In the genomic region with DNA sequence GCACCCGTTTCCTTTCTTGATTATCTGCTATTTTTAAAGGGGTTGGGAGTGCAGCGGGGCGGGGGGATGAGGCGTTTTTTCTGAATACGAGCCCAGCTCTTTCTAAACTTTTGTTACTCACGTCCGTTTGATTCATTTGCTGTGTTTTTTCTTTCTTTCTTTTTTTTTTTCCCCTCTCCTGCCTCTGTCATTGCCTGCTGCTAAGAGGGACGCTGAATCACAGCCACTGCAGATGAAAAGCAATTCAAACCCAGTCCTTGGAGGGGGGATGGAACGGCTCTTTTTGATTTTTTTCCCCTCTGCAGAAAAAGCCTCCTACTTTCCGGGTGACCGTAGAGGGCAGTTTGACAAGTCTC, we compare ENCODE assay signal across 1 cellular context.
TF ChIP-seq lines count a peak whose summit lies in the region.

No MANE protein-coding gene starts in this region.

TF ChIP-seq in GM12878, 131 proteins besides CTCF, POLR2A, EP300 and RAD21 (continued from another document):
- TF ChIP-seq, protein P1, sequence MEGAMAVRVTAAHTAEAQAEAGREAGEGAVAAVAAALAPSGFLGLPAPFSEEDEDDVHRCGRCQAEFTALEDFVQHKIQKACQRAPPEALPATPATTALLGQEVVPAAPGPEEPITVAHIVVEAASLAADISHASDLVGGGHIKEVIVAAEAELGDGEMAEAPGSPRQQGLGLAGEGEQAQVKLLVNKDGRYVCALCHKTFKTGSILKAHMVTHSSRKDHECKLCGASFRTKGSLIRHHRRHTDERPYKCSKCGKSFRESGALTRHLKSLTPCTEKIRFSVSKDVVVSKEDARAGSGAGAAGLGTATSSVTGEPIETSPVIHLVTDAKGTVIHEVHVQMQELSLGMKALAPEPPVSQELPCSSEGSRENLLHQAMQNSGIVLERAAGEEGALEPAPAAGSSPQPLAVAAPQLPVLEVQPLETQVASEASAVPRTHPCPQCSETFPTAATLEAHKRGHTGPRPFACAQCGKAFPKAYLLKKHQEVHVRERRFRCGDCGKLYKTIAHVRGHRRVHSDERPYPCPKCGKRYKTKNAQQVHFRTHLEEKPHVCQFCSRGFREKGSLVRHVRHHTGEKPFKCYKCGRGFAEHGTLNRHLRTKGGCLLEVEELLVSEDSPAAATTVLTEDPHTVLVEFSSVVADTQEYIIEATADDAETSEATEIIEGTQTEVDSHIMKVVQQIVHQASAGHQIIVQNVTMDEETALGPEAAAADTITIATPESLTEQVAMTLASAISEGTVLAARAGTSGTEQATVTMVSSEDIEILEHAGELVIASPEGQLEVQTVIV (IDR thresholded peaks at IDR 0.05; ENCODE audit: borderline replicate concordance, partially characterized antibody), result no peak
- TF ChIP-seq JUND (IDR thresholded peaks at IDR 0.05; ENCODE audit: low read depth, low read length) (no peak), SREBF2 (IDR thresholded peaks at IDR 0.05; ENCODE audit: low read length) (no peak)
- TF ChIP-seq, protein P2, sequence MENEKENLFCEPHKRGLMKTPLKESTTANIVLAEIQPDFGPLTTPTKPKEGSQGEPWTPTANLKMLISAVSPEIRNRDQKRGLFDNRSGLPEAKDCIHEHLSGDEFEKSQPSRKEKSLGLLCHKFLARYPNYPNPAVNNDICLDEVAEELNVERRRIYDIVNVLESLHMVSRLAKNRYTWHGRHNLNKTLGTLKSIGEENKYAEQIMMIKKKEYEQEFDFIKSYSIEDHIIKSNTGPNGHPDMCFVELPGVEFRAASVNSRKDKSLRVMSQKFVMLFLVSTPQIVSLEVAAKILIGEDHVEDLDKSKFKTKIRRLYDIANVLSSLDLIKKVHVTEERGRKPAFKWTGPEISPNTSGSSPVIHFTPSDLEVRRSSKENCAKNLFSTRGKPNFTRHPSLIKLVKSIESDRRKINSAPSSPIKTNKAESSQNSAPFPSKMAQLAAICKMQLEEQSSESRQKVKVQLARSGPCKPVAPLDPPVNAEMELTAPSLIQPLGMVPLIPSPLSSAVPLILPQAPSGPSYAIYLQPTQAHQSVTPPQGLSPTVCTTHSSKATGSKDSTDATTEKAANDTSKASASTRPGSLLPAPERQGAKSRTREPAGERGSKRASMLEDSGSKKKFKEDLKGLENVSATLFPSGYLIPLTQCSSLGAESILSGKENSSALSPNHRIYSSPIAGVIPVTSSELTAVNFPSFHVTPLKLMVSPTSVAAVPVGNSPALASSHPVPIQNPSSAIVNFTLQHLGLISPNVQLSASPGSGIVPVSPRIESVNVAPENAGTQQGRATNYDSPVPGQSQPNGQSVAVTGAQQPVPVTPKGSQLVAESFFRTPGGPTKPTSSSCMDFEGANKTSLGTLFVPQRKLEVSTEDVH (IDR thresholded peaks at IDR 0.05; ENCODE audit: low read depth, partially characterized antibody), result no peak
- TF ChIP-seq, protein P3, sequence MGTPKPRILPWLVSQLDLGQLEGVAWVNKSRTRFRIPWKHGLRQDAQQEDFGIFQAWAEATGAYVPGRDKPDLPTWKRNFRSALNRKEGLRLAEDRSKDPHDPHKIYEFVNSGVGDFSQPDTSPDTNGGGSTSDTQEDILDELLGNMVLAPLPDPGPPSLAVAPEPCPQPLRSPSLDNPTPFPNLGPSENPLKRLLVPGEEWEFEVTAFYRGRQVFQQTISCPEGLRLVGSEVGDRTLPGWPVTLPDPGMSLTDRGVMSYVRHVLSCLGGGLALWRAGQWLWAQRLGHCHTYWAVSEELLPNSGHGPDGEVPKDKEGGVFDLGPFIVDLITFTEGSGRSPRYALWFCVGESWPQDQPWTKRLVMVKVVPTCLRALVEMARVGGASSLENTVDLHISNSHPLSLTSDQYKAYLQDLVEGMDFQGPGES (IDR thresholded peaks at IDR 0.05), result no peak
- TF ChIP-seq, protein P4, sequence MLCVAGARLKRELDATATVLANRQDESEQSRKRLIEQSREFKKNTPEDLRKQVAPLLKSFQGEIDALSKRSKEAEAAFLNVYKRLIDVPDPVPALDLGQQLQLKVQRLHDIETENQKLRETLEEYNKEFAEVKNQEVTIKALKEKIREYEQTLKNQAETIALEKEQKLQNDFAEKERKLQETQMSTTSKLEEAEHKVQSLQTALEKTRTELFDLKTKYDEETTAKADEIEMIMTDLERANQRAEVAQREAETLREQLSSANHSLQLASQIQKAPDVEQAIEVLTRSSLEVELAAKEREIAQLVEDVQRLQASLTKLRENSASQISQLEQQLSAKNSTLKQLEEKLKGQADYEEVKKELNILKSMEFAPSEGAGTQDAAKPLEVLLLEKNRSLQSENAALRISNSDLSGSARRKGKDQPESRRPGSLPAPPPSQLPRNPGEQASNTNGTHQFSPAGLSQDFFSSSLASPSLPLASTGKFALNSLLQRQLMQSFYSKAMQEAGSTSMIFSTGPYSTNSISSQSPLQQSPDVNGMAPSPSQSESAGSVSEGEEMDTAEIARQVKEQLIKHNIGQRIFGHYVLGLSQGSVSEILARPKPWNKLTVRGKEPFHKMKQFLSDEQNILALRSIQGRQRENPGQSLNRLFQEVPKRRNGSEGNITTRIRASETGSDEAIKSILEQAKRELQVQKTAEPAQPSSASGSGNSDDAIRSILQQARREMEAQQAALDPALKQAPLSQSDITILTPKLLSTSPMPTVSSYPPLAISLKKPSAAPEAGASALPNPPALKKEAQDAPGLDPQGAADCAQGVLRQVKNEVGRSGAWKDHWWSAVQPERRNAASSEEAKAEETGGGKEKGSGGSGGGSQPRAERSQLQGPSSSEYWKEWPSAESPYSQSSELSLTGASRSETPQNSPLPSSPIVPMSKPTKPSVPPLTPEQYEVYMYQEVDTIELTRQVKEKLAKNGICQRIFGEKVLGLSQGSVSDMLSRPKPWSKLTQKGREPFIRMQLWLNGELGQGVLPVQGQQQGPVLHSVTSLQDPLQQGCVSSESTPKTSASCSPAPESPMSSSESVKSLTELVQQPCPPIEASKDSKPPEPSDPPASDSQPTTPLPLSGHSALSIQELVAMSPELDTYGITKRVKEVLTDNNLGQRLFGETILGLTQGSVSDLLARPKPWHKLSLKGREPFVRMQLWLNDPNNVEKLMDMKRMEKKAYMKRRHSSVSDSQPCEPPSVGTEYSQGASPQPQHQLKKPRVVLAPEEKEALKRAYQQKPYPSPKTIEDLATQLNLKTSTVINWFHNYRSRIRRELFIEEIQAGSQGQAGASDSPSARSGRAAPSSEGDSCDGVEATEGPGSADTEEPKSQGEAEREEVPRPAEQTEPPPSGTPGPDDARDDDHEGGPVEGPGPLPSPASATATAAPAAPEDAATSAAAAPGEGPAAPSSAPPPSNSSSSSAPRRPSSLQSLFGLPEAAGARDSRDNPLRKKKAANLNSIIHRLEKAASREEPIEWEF (IDR thresholded peaks at IDR 0.05; ENCODE audit: insufficient replicate concordance, low read depth, low read length), result no peak
TF ChIP-seq in GM12878: peak in this region for 0.
